ENCODE assay signal across 37 cellular contexts in the genomic region with DNA sequence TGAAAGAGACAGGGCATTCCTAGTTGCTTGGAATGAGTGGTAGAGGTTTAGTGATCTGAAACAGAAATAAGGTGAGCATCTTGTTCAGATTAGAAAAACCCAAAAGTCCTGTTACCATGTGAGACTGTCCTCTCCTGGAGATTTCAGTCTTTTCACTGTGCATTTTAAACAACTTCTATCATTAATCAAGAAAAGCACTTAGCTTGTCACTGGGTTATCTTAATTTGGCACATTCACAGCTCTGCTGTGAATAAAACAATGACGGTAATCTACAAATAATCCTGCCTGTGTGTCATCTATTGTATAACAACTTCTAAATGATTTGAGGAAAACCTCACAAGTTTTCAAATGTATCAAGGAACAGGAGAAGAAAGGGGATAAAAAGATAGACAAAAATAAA. TPM values are rescaled to one million over a fixed set of nuclear protein-coding genes. Genes with fewer than 3 reads are reported as not detected.
"Had no signal": no experiment of that assay in that cellular context is flagged by ENCODE, and none has a peak within 500 bp of the region (broad histone marks: within the 10 kb centered on the region; RNA-seq: fewer than 3 reads in every experiment).

No MANE protein-coding gene starts in this region.

- DNase-seq: Kasumi-1, MG63, MM.1S, MV-4-11, NCI-H1048, NCI-H1092, NCI-H1092 treated with DMSO at 0.1 percent for 48 hours, NCI-H1105, NCI-H1105 treated with DMSO at 0.1 percent for 48 hours, NCI-H1417, NCI-H1417 treated with DMSO at 0.1 percent for 48 hours, NCI-H1436, NCI-H1436 treated with DMSO at 0.1 percent for 48 hours, NCI-H146, NCI-H1694, NCI-H1694 treated with DMSO at 0.1 percent for 48 hours, NCI-H187, NCI-H187 treated with DMSO at 0.1 percent for 48 hours, NCI-H1930, NCI-H2029, NCI-H2029 treated with DMSO at 0.1 percent for 48 hours, NCI-H2081, NCI-H2081 treated with DMSO at 0.1 percent for 48 hours, NCI-H2107, NCI-H2171, NCI-H2171 treated with DMSO at 0.1 percent for 48 hours, NCI-H2227 treated with DMSO at 0.1 percent for 48 hours, NCI-H226, NCI-H345, NCI-H446, NCI-H446 treated with DMSO at 0.1 percent for 48 hours, NCI-H510A, NCI-H510A treated with DMSO at 0.1 percent for 48 hours, NCI-H524 had no signal

- H3K4me3 ChIP-seq: MG63 had no signal

- H3K36me3 ChIP-seq: MG63 had no signal

- H3K9me3 ChIP-seq: MG63 had no signal

RNA-seq across cellular contexts. Expression of gene GJB7, which starts 16.2 kb away (rescaled TPM):
- total RNA-seq: LHCN-M2, M059J, MCF 10A had no signal

RNA-seq across cellular contexts. Expression of gene C6orf163, which starts 31.8 kb away (rescaled TPM):
- total RNA-seq: M059J had no signal
